12 cellular contexts compared by ENCODE assay signal in genomic region chr6:25447570-25447929, GRCh38.
DNase-seq lines count a peak whose midpoint lies in the region; ATAC-seq and TF ChIP-seq lines count a peak whose summit lies in the region.
"Had no signal": no experiment of that assay in that cellular context is flagged by ENCODE, and none has a peak within 500 bp of the region (broad histone marks: within the 10 kb centered on the region; RNA-seq: fewer than 3 reads in every experiment).

No MANE protein-coding gene starts in this region.

- H3K4me3 ChIP-seq in heart left ventricle: no peak overlapping the region
- no peak overlapping the region for H3K4me3 ChIP-seq in left ventricle myocardium inferior
- no peak overlapping the region for H3K4me3 ChIP-seq in lung
- H3K4me3 ChIP-seq in upper lobe of left lung: no peak overlapping the region

- ATAC-seq in heart left ventricle: peak; percentile 36 to 72 (median 53)
- ATAC-seq in WTC11: no peak
- peak; percentile 58 for ATAC-seq in lung (ENCODE audit: insufficient read depth, low FRiP score)
- ATAC-seq in upper lobe of left lung (ENCODE audit: low FRiP score in 2 of 2): peak; percentile 71
- ATAC-seq in GM21825 (IDR thresholded peaks at IDR 0.05; ENCODE audit: unreplicated experiment): no peak

- H3K27me3 Mint-ChIP-seq in WTC11 (ENCODE audit: low read depth): no peaks in the 10 kb centered on the region
- H3K27me3 Mint-ChIP-seq in HFFc6 (ENCODE audit: insufficient read depth): peaks cover 1% of the 10 kb centered on the region; the same call in 1 of the 2 replicates
- H3K27me3 Mint-ChIP-seq: activated CD4-positive, alpha-beta T cell treated with anti-CD3 and anti-CD28 coated beads, Interleukin-2, amount 10 ng/mL, durations not matched to agents 7 days and 5 days; activated T-cell treated with anti-CD3 and anti-CD28 coated beads, Interleukin-2, amount 50 U/mL, for 24 hours had no signal

- CTCF ChIA-PET in WTC11 (lab: Charles Lee): interaction anchor here (1.1 kb wide), 1 partner anchor 43 kb away, joined by 3 read pairs; no protein-coding TSS in a partner anchor

- H3K4me1 ChIP-seq in heart left ventricle: peaks cover 0 to 42% (median 0%) of the 10 kb centered on the region in 12 donors
- no peaks in the 10 kb centered on the region for H3K4me1 ChIP-seq in left ventricle myocardium inferior
- peaks cover 0 to 9% of the 10 kb centered on the region in 2 donors for H3K4me1 ChIP-seq in lung (ENCODE audit: control insufficient read depth in 2 of 2, insufficient read depth in 2 of 2, low read length in 2 of 2)
- peaks cover 0 to 4% (median 2%) of the 10 kb centered on the region in 4 donors for H3K4me1 ChIP-seq in upper lobe of left lung

- H3K9me3 Mint-ChIP-seq in WTC11 (peaks cover 19% of the 10 kb centered on the region), HFFc6 (no peaks in the 10 kb centered on the region)

- TF ChIP-seq CTCF in heart left ventricle (IDR thresholded peaks at IDR 0.05) (no peak), left ventricle myocardium inferior (IDR thresholded peaks at IDR 0.05; ENCODE audit: borderline replicate concordance) (no peak), WTC11 (IDR thresholded peaks at IDR 0.05) (no peak), lung (IDR thresholded peaks at IDR 0.05; ENCODE audit: control extremely low read depth, extremely low read depth) (no peak), upper lobe of left lung (IDR thresholded peaks at IDR 0.05) (no peak), HFFc6 (IDR thresholded peaks at IDR 0.05) (no peak)

- H3K36me3 ChIP-seq in heart left ventricle: no peaks in the 10 kb centered on the region
- peaks cover 4% of the 10 kb centered on the region for H3K36me3 ChIP-seq in left ventricle myocardium inferior
- H3K36me3 ChIP-seq in lung (ENCODE audit: control insufficient read depth in 2 of 2, insufficient read depth in 2 of 2, low read length in 2 of 2): no peaks in the 10 kb centered on the region
- H3K36me3 ChIP-seq in upper lobe of left lung: no peaks in the 10 kb centered on the region

- no peak overlapping the region for H3K4me3 Mint-ChIP-seq in WTC11
- H3K4me3 Mint-ChIP-seq in HFFc6: no peak overlapping the region
- H3K4me3 Mint-ChIP-seq: activated CD4-positive, alpha-beta T cell treated with anti-CD3 and anti-CD28 coated beads, Interleukin-2, amount 10 ng/mL, durations not matched to agents 7 days and 5 days; activated T-cell treated with anti-CD3 and anti-CD28 coated beads, Interleukin-2, amount 50 U/mL, for 24 hours had no signal

- peaks cover 49% of the 10 kb centered on the region for H3K4me1 Mint-ChIP-seq in WTC11
- H3K4me1 Mint-ChIP-seq in HFFc6 (ENCODE audit: low read depth): peaks cover 19% of the 10 kb centered on the region

- intact Hi-C loops in heart left ventricle (cut with DNase I) (no loop called here), left ventricle myocardium inferior (cut with micrococcal nuclease) (no loop called here)

- TF ChIP-seq POLR2A in heart left ventricle (IDR thresholded peaks at IDR 0.05) (no peak), upper lobe of left lung (IDR thresholded peaks at IDR 0.05) (no peak)

- H3K27ac Mint-ChIP-seq in WTC11 (peak overlapping the region; percentile 81), HFFc6 (no peak overlapping the region)
- H3K27ac Mint-ChIP-seq: activated CD4-positive, alpha-beta T cell treated with anti-CD3 and anti-CD28 coated beads, Interleukin-2, amount 10 ng/mL, durations not matched to agents 7 days and 5 days; activated T-cell treated with anti-CD3 and anti-CD28 coated beads, Interleukin-2, amount 50 U/mL, for 24 hours had no signal

- H3K27ac ChIP-seq in heart left ventricle (peak overlapping the region in 1 of 12 donors; percentile 54), left ventricle myocardium inferior (replicated peaks) (no peak overlapping the region), lung (ENCODE audit: low read depth in 1 of 2, low read length in 1 of 2) (no peak overlapping the region), upper lobe of left lung (peak overlapping the region in 1 of 4 donors; percentile 35)

- H3K27me3 ChIP-seq in heart left ventricle (no peaks in the 10 kb centered on the region), left ventricle myocardium inferior (ENCODE audit: low read depth) (no peaks in the 10 kb centered on the region), lung (ENCODE audit: control insufficient read depth, insufficient read depth) (no peaks in the 10 kb centered on the region), upper lobe of left lung (no peaks in the 10 kb centered on the region)

- H3K36me3 Mint-ChIP-seq in WTC11 (peaks cover 28% of the 10 kb centered on the region), HFFc6 (ENCODE audit: low read depth) (peaks cover 13% of the 10 kb centered on the region)

- TF ChIP-seq EP300 in upper lobe of left lung (IDR thresholded peaks at IDR 0.05): no peak

- H3K9me3 ChIP-seq in heart left ventricle (peaks cover 0 to 21% (median 4%) of the 10 kb centered on the region in 12 donors), left ventricle myocardium inferior (replicated peaks) (peaks cover 15% of the 10 kb centered on the region), lung (ENCODE audit: control insufficient read depth in 2 of 2, insufficient read depth in 1 of 2, low read length in 1 of 2) (peaks cover 0 to 2% of the 10 kb centered on the region in 2 donors), upper lobe of left lung (peaks cover 0 to 5% (median 2%) of the 10 kb centered on the region in 4 donors)

- WGBS in heart left ventricle, 4 donors: 41 to 71% (median 59%) methylated on average over 1 of the region's 1 CpG
- 59 to 80% methylated on average over 1 of the region's 1 CpG for WGBS in lung, 2 donors
- 47 to 55% methylated on average over 1 of the region's 1 CpG for WGBS in upper lobe of left lung, 2 donors

- DNase-seq in heart left ventricle (no peak), left ventricle myocardium inferior (no peak), WTC11 (ENCODE audit: low spot score) (no peak), lung (ENCODE audit: low spot score) (no peak), upper lobe of left lung (peak in 1 of 2 donors; percentile 45), DMS114 treated with DMSO at 0.1 percent for 48 hours (lab: John Stamatoyannopoulos, UW; ENCODE audit: unreplicated experiment) (no peak), HFFc6 (no peak)
- DNase-seq: activated CD4-positive, alpha-beta T cell treated with anti-CD3 and anti-CD28 coated beads, Interleukin-2, amount 10 ng/mL, durations not matched to agents 7 days and 5 days; activated T-cell treated with anti-CD3 and anti-CD28 coated beads, Interleukin-2, amount 50 U/mL, for 24 hours; NCI-H2081; NCI-H82 had no signal

- POLR2A ChIA-PET in WTC11 (lab: Charles Lee): no interaction called here

TF ChIP-seq in WTC11, 78 proteins besides CTCF, POLR2A, EP300 and RAD21 (continues in another document):
- TF ChIP-seq ZNF219 (CRISPR knock-in tag; IDR thresholded peaks at IDR 0.05; ENCODE audit: borderline replicate concordance) (no peak), CREB1 (CRISPR knock-in tag; IDR thresholded peaks at IDR 0.05) (no peak), RORB (CRISPR knock-in tag; IDR thresholded peaks at IDR 0.05) (no peak), HMGA2 (CRISPR knock-in tag; IDR thresholded peaks at IDR 0.05) (no peak), HMGXB4 (CRISPR knock-in tag; IDR thresholded peaks at IDR 0.05) (no peak), GABPB1 (CRISPR knock-in tag; IDR thresholded peaks at IDR 0.05) (no peak), ZNF396 (CRISPR knock-in tag; IDR thresholded peaks at IDR 0.05; ENCODE audit: borderline replicate concordance) (no peak), FOXP4 (CRISPR knock-in tag; IDR thresholded peaks at IDR 0.05) (no peak), E2F1 (CRISPR knock-in tag; IDR thresholded peaks at IDR 0.05) (no peak), ATF1 (CRISPR knock-in tag; IDR thresholded peaks at IDR 0.05) (no peak), ZNF416 (CRISPR knock-in tag; IDR thresholded peaks at IDR 0.05) (no peak)

Comparison
In these comparisons a context has a peak if more than half of its experiments do, and no peak if none do; other contexts are left out.
1. ATAC-seq: peak in heart left ventricle (4 of 4), lung (single experiment) and upper lobe of left lung (2 of 2); none in WTC11 (single experiment) and GM21825 (single experiment).